ENCODE assay signal across 28 cellular contexts in the genomic region with DNA sequence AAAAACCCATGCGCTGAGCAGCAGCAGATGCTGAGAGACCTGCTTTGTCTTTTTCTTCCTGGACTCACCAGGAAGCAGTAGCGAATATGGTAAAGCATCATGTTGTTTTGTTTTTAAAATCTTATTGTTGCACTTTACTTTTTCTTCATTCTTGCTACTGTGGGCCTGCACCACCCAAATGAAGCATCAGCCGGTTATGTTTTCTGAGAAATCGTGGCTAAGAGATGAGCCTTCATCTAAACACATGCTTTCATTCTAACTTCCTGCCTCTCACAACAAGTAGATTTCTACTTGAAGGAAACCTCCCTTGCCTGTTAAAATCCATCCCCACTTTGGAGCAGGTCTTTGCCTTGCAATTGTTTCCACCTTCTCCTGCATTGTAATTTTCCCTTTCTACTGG.
"Had no signal": no experiment of that assay in that cellular context is flagged by ENCODE, and none has a peak within 500 bp of the region (broad histone marks: within the 10 kb centered on the region; RNA-seq: fewer than 3 reads in every experiment).

No MANE protein-coding gene starts in this region.

- H3K27me3 Mint-ChIP-seq: stimulated activated memory B cell treated with anti-CD40 and anti-IgM and Interleukin-4, amounts not matched to agents 10 μg/mL and 1 μg/mL and 100 μg/mL, for 72 hours; stimulated activated naive B cell treated with anti-CD40 and anti-IgM and Interleukin-4, amounts not matched to agents 10 μg/mL and 1 μg/mL and 100 μg/mL, for 72 hours; stimulated activated naive CD8-positive, alpha-beta T cell treated with anti-CD3 and anti-CD28 coated beads, Interleukin-15, amount 100 ng/mL, for 72 hours; stimulated activated naive CD8-positive, alpha-beta T cell treated with anti-CD3 and anti-CD28 coated beads, Interleukin-15, Interleukin-2, amounts not matched to agents 100 ng/mL and 50 ng/mL, for 24 hours had no signal

- H3K27ac ChIP-seq: stomach, suprapubic skin, testis, thoracic aorta, thyroid gland, tibial artery, tibial nerve, transverse colon, upper lobe of left lung, upper lobe of right lung, uterus, vagina had no signal

- H3K4me3 Mint-ChIP-seq: stimulated activated effector memory CD8-positive, alpha-beta T cell treated with anti-CD3 and anti-CD28 coated beads, Interleukin-12 subunit alpha, Interleukin-12 subunit beta, amount 100 ng/mL, for 72 hours; stimulated activated memory B cell treated with anti-CD40 and anti-IgM and Interleukin-4, amounts not matched to agents 10 μg/mL and 1 μg/mL and 100 μg/mL, for 72 hours; stimulated activated naive B cell treated with anti-CD40 and anti-IgM and Interleukin-4, amounts not matched to agents 10 μg/mL and 1 μg/mL and 100 μg/mL, for 72 hours; stimulated activated naive CD8-positive, alpha-beta T cell treated with anti-CD3 and anti-CD28 coated beads, Interleukin-15, amount 100 ng/mL, for 72 hours; stimulated activated naive CD8-positive, alpha-beta T cell treated with anti-CD3 and anti-CD28 coated beads, Interleukin-15, Interleukin-2, amounts not matched to agents 100 ng/mL and 50 ng/mL, for 24 hours; type B pancreatic cell had no signal

- H3K4me3 ChIP-seq: stomach, suprapubic skin, testis, thoracic aorta, thyroid gland, tibial artery, tibial nerve, transverse colon, upper lobe of left lung, upper lobe of right lung, uterus, vagina had no signal

- H3K4me1 ChIP-seq: stomach, suprapubic skin, testis, thyroid gland, tibial artery, tibial nerve, transverse colon, upper lobe of left lung, upper lobe of right lung, uterus, vagina had no signal

- H3K36me3 Mint-ChIP-seq: stimulated activated effector memory CD8-positive, alpha-beta T cell treated with anti-CD3 and anti-CD28 coated beads, Interleukin-12 subunit alpha, Interleukin-12 subunit beta, amount 100 ng/mL, for 72 hours; stimulated activated memory B cell treated with anti-CD40 and anti-IgM and Interleukin-4, amounts not matched to agents 10 μg/mL and 1 μg/mL and 100 μg/mL, for 72 hours; stimulated activated naive B cell treated with anti-CD40 and anti-IgM and Interleukin-4, amounts not matched to agents 10 μg/mL and 1 μg/mL and 100 μg/mL, for 72 hours; type B pancreatic cell had no signal

- H3K27ac Mint-ChIP-seq: stimulated activated effector memory CD8-positive, alpha-beta T cell treated with anti-CD3 and anti-CD28 coated beads, Interleukin-12 subunit alpha, Interleukin-12 subunit beta, amount 100 ng/mL, for 72 hours; stimulated activated memory B cell treated with anti-CD40 and anti-IgM and Interleukin-4, amounts not matched to agents 10 μg/mL and 1 μg/mL and 100 μg/mL, for 72 hours; stimulated activated naive B cell treated with anti-CD40 and anti-IgM and Interleukin-4, amounts not matched to agents 10 μg/mL and 1 μg/mL and 100 μg/mL, for 72 hours; stimulated activated naive CD8-positive, alpha-beta T cell treated with anti-CD3 and anti-CD28 coated beads, Interleukin-15, Interleukin-2, amounts not matched to agents 100 ng/mL and 50 ng/mL, for 24 hours; type B pancreatic cell had no signal

- H3K4me1 Mint-ChIP-seq: stimulated activated effector memory CD8-positive, alpha-beta T cell treated with anti-CD3 and anti-CD28 coated beads, Interleukin-12 subunit alpha, Interleukin-12 subunit beta, amount 100 ng/mL, for 72 hours; stimulated activated memory B cell treated with anti-CD40 and anti-IgM and Interleukin-4, amounts not matched to agents 10 μg/mL and 1 μg/mL and 100 μg/mL, for 72 hours; stimulated activated naive B cell treated with anti-CD40 and anti-IgM and Interleukin-4, amounts not matched to agents 10 μg/mL and 1 μg/mL and 100 μg/mL, for 72 hours; stimulated activated naive CD8-positive, alpha-beta T cell treated with anti-CD3 and anti-CD28 coated beads, Interleukin-15, amount 100 ng/mL, for 72 hours had no signal

- H3K36me3 ChIP-seq: stomach, suprapubic skin, thoracic aorta, thyroid gland, tibial artery, tibial nerve, transverse colon, upper lobe of left lung, upper lobe of right lung, uterus, vagina had no signal

- DNase-seq: stimulated activated CD4-positive, alpha-beta T cell treated with anti-CD3 and anti-CD28 coated beads, Interleukin-2, amount 100 ng/mL, for 48 hours; stimulated activated CD4-positive, alpha-beta T cell treated with anti-CD3 and anti-CD28 coated beads, Interleukin-4, amount 100 ng/mL, for 1 hour; stimulated activated CD4-positive, alpha-beta T cell treated with anti-CD3 and anti-CD28 coated beads, Interleukin-4, amount 100 ng/mL, for 24 hours; stimulated activated CD4-positive, alpha-beta T cell treated with anti-CD3 and anti-CD28 coated beads, Interleukin-4, amount 100 ng/mL, for 4 hours; stimulated activated CD8-positive, alpha-beta memory T cell treated with anti-CD3 and anti-CD28 coated beads, Interleukin-4, amount 100 ng/mL, for 48 hours; stimulated activated naive B cell treated with anti-CD40 and anti-IgM and Interleukin-4, amounts not matched to agents 10 μg/mL and 1 μg/mL and 100 μg/mL, for 72 hours; stimulated activated naive CD4-positive, alpha-beta T cell; stimulated activated naive CD4-positive, alpha-beta T cell treated with Interleukin-2 at 50 U/mL for 16 hours; stimulated activated naive CD8-positive, alpha-beta T cell treated with anti-CD3 and anti-CD28 coated beads, Interleukin-15, amount 100 ng/mL, for 72 hours; stimulated activated naive CD8-positive, alpha-beta T cell treated with anti-CD3 and anti-CD28 coated beads, Interleukin-15, Interleukin-2, amounts not matched to agents 100 U/mL and 50 U/mL, for 24 hours; stomach; substantia nigra; testis; thyroid gland; tibial artery; transverse colon; trophoblast cell; upper lobe of left lung; upper lobe of right lung; uterus had no signal

- ATAC-seq: stimulated activated effector memory CD8-positive, alpha-beta T cell treated with anti-CD3 and anti-CD28 coated beads, Interleukin-12 subunit alpha, Interleukin-12 subunit beta, amount 100 ng/mL, for 72 hours; stimulated activated memory B cell treated with anti-CD40 and anti-IgM and Interleukin-4, amounts not matched to agents 10 μg/mL and 1 μg/mL and 100 μg/mL, for 72 hours; stimulated activated naive B cell treated with anti-CD40 and anti-IgM and Interleukin-4, amounts not matched to agents 10 μg/mL and 1 μg/mL and 100 μg/mL, for 72 hours; stimulated activated naive CD8-positive, alpha-beta T cell treated with anti-CD3 and anti-CD28 coated beads, Interleukin-15, amount 100 ng/mL, for 72 hours; stimulated activated naive CD8-positive, alpha-beta T cell treated with anti-CD3 and anti-CD28 coated beads, Interleukin-15, Interleukin-2, amounts not matched to agents 100 U/mL and 50 U/mL, for 24 hours; upper lobe of right lung had no signal

- H3K9me3 ChIP-seq: testis, thoracic aorta, thyroid gland, tibial artery, transverse colon, upper lobe of left lung, upper lobe of right lung, uterus, vagina had no signal

- H3K27me3 ChIP-seq: suprapubic skin, testis, thyroid gland, tibial artery, upper lobe of left lung, uterus, vagina had no signal
